Comparison of ENCODE assay signal across 18 cellular contexts in genomic region chr6:144330017-144330416, GRCh38. TPM values are rescaled to one million over a fixed set of nuclear protein-coding genes. Genes with fewer than 3 reads are reported as not detected.
A peak's percentile ranks its signal among the peaks of the same experiment; 100 is the strongest.
DNase-seq lines count a peak whose midpoint lies in the region; ATAC-seq and TF ChIP-seq lines count a peak whose summit lies in the region.
"Had no signal": no experiment of that assay in that cellular context is flagged by ENCODE, and none has a peak within 500 bp of the region (broad histone marks: within the 10 kb centered on the region; RNA-seq: fewer than 3 reads in every experiment).

No MANE protein-coding gene starts in this region.

- H3K27ac ChIP-seq in C4-2B (peak overlapping the region; percentile 74), HCT116 (ENCODE audit: low read depth, low read length) (no peak overlapping the region), endodermal cell (ENCODE audit: low read depth, low read length) (no peak overlapping the region), neural cell (ENCODE audit: low read length) (no peak overlapping the region)
- H3K27ac ChIP-seq in effector memory CD4-positive, alpha-beta T cell (ENCODE audit: insufficient read depth, low read length, poor library complexity, severe bottlenecking): no peak overlapping the region
- H3K27ac ChIP-seq: RWPE1 had no signal

- H4K20me1 ChIP-seq in HCT116 (ENCODE audit: insufficient read depth): no peaks in the 10 kb centered on the region
- H4K20me1 ChIP-seq in neural cell (ENCODE audit: insufficient read depth): no peaks in the 10 kb centered on the region

- H3K27me3 ChIP-seq in HCT116 (ENCODE audit: insufficient read depth, low read length) (no peaks in the 10 kb centered on the region), endodermal cell (ENCODE audit: control insufficient read depth, insufficient read depth, low read length, poor library complexity, severe bottlenecking) (no peaks in the 10 kb centered on the region), neural cell (ENCODE audit: insufficient read depth, low read depth, low read length) (no peaks in the 10 kb centered on the region), H7 (ENCODE audit: control insufficient read depth, insufficient read depth, low read length) (no peaks in the 10 kb centered on the region)
- no peaks in the 10 kb centered on the region for H3K27me3 ChIP-seq in effector memory CD4-positive, alpha-beta T cell (replicated peaks; ENCODE audit: control insufficient read depth, insufficient read depth, low read length, poor library complexity, severe bottlenecking)
- H3K27me3 ChIP-seq: tibial artery had no signal

- H3K36me3 Mint-ChIP-seq in endodermal cell (ENCODE audit: low read depth): peaks cover 3% of the 10 kb centered on the region
- H3K36me3 Mint-ChIP-seq: IgD-negative memory B cell had no signal

- no peak for TF ChIP-seq POLR2A in HCT116 (IDR thresholded peaks at IDR 0.05; ENCODE audit: borderline replicate concordance, extremely low read depth, insufficient read depth, insufficient read length)

- H3K36me3 ChIP-seq in HCT116 (ENCODE audit: control insufficient read depth in 1 of 2, insufficient read depth in 2 of 2, low read length in 2 of 2) (no peaks in the 10 kb centered on the region), endodermal cell (ENCODE audit: control insufficient read depth, insufficient read depth, low read length) (no peaks in the 10 kb centered on the region), neural cell (ENCODE audit: insufficient read depth, low read length) (no peaks in the 10 kb centered on the region), H7 (replicated peaks; ENCODE audit: control insufficient read depth, insufficient read depth, low read length) (no peaks in the 10 kb centered on the region)
- no peaks in the 10 kb centered on the region for H3K36me3 ChIP-seq in effector memory CD4-positive, alpha-beta T cell (ENCODE audit: control insufficient read depth, insufficient read depth, low read length)
- H3K36me3 ChIP-seq: HAP-1, tibial artery had no signal

- TF ChIP-seq RAD21 in HCT116 (IDR thresholded peaks at IDR 0.05; ENCODE audit: low read depth) (no peak), neural cell (conservative IDR thresholded peaks at IDR 0.05) (no peak)

- H3K4me2 ChIP-seq in HCT116 (ENCODE audit: low read length) (peak overlapping the region; percentile 72), neural cell (ENCODE audit: low read length) (no peak overlapping the region)

- H3K4me3 ChIP-seq in HCT116 (replicated peaks in 1 of 2; ENCODE audit: low read depth in 1 of 2, low read length in 2 of 2) (peak overlapping the region in 1 of 2 experiments; percentile 45; a peak in 1 of 4 replicates), endodermal cell (ENCODE audit: low read length) (peak overlapping the region; percentile 65), neural cell (ENCODE audit: low read length) (no peak overlapping the region), H7 (ENCODE audit: insufficient read depth, low read depth, low read length) (no peak overlapping the region)
- no peak overlapping the region for H3K4me3 ChIP-seq in effector memory CD4-positive, alpha-beta T cell (ENCODE audit: insufficient read depth, low read depth, low read length, poor library complexity, severe bottlenecking)
- H3K4me3 ChIP-seq: HAP-1, tibial artery had no signal

- CTCF ChIA-PET in HCT116 (lab: Charles Lee): no interaction called here

- H3K4me3 Mint-ChIP-seq in endodermal cell: peak overlapping the region; percentile 55
- H3K4me3 Mint-ChIP-seq: IgD-negative memory B cell; T-helper 2 cell treated with Interferon-gamma antibody and Interleukin-4, amounts not matched to agents 5 μg/mL and 100 μg/mL, for 36 hours had no signal

- POLR2A ChIA-PET in HCT116 (lab: Charles Lee): no interaction called here

- peak overlapping the region; percentile 99 for H3K27ac Mint-ChIP-seq in endodermal cell
- H3K27ac Mint-ChIP-seq: T-helper 2 cell treated with Interferon-gamma antibody and Interleukin-4, amounts not matched to agents 5 μg/mL and 100 μg/mL, for 36 hours had no signal

- no peak for TF ChIP-seq EP300 in neural cell (conservative IDR thresholded peaks at IDR 0.05; ENCODE audit: poor library complexity, severe bottlenecking)

- peaks cover 10% of the 10 kb centered on the region for H3K27me3 Mint-ChIP-seq in endodermal cell (ENCODE audit: insufficient read depth)
- H3K27me3 Mint-ChIP-seq: IgD-negative memory B cell had no signal

- H3K9ac ChIP-seq in HCT116 (ENCODE audit: low read length) (no peak overlapping the region), endodermal cell (ENCODE audit: extremely low read depth, low read length, poor library complexity, severe bottlenecking) (peak overlapping the region; percentile 64), neural cell (ENCODE audit: low read length) (no peak overlapping the region)

- RAD21 ChIA-PET in HCT116 (lab: Charles Lee; ENCODE audit: low non-redundant PET in 1 of 2, low total read pairs in 2 of 2, uncharacterized antibody in 2 of 2, unreplicated experiment in 2 of 2): no interaction called here

- intact Hi-C loops in HCT116 (cut with micrococcal nuclease): no loop called here

- H3K9me2 ChIP-seq in HCT116 (ENCODE audit: insufficient read depth) (no peaks in the 10 kb centered on the region), neural cell (ENCODE audit: insufficient read depth, low read length) (no peaks in the 10 kb centered on the region)

- no TSS peak for BruUV-seq in HCT116 (replicated peaks; lab: Mats Ljungman, UMichigan)

- no peaks in the 10 kb centered on the region for H3F3A ChIP-seq in neural cell (ENCODE audit: insufficient read depth, low read length, poor library complexity, severe bottlenecking)

- no peaks in the 10 kb centered on the region for H3K9me3 ChIP-seq in HCT116 (ENCODE audit: control insufficient read depth in 1 of 2, insufficient read depth in 1 of 2, low read depth in 1 of 2, low read length in 2 of 2)
- H3K9me3 ChIP-seq in endodermal cell (ENCODE audit: control insufficient read depth, low read length): peaks cover 3% of the 10 kb centered on the region
- H3K9me3 ChIP-seq in neural cell (ENCODE audit: low read length): no peaks in the 10 kb centered on the region
- no peaks in the 10 kb centered on the region for H3K9me3 ChIP-seq in effector memory CD4-positive, alpha-beta T cell (ENCODE audit: control insufficient read depth, low read length)
- H3K9me3 ChIP-seq: HAP-1, tibial artery had no signal

- DNase-seq in HCT116 (ENCODE audit: low read depth, low spot score) (no peak), endodermal cell (peak; percentile 53), HT-29 (ENCODE audit: low spot score) (no peak), H7 (no peak)
- no peak for DNase-seq in effector memory CD4-positive, alpha-beta T cell
- DNase-seq: activated CD4-positive, alpha-beta T cell treated with anti-CD3 and anti-CD28 coated beads for 4 hours; activated T-cell treated with anti-CD3 and anti-CD28 coated beads, Interleukin-2, amount 50 U/mL, for 1 hour; NCI-H1092; NCI-H2107; retina; tibial artery had no signal

- peak; percentile 27; the same call in 1 of the 2 replicates for ATAC-seq in HCT116
- ATAC-seq in GM21825 (IDR thresholded peaks at IDR 0.05; ENCODE audit: unreplicated experiment): no peak

- TF ChIP-seq CTCF in C4-2B (conservative IDR thresholded peaks at IDR 0.05) (no peak), HCT116 (IDR thresholded peaks at IDR 0.05 in 2 of 3, conservative IDR thresholded peaks at IDR 0.05 in 1 of 3; ENCODE audit: borderline replicate concordance in 1 of 3, insufficient read depth in 1 of 3, low read depth in 2 of 3, low read length in 2 of 3) (no peak), endodermal cell (conservative IDR thresholded peaks at IDR 0.05) (no peak), neural cell (IDR thresholded peaks at IDR 0.05; ENCODE audit: poor library complexity, severe bottlenecking) (no peak)

- H2AFZ ChIP-seq in HCT116 (ENCODE audit: low read depth, low read length, poor library complexity, severe bottlenecking) (no peak overlapping the region), neural cell (ENCODE audit: low read depth, low read length) (peak overlapping the region; percentile 9)

- H3K79me2 ChIP-seq in HCT116 (ENCODE audit: insufficient read depth, low read length) (no peaks in the 10 kb centered on the region), neural cell (replicated peaks; ENCODE audit: insufficient read depth, low read length) (no peaks in the 10 kb centered on the region)

- H3K4me1 Mint-ChIP-seq in endodermal cell: peaks cover 46% of the 10 kb centered on the region

- H3K9me3 Mint-ChIP-seq in endodermal cell: peaks cover 3% of the 10 kb centered on the region
- H3K9me3 Mint-ChIP-seq: IgD-negative memory B cell; T-helper 2 cell treated with Interferon-gamma antibody and Interleukin-4, amounts not matched to agents 5 μg/mL and 100 μg/mL, for 36 hours had no signal

- H3K4me1 ChIP-seq in HCT116 (ENCODE audit: control insufficient read depth in 1 of 2, insufficient read depth in 2 of 2, low read length in 2 of 2) (peaks cover 21 to 29% of the 10 kb centered on the region in 2 experiments), endodermal cell (ENCODE audit: control insufficient read depth, insufficient read depth, low read length) (peaks cover 16% of the 10 kb centered on the region)
- peaks cover 7% of the 10 kb centered on the region for H3K4me1 ChIP-seq in effector memory CD4-positive, alpha-beta T cell (ENCODE audit: control insufficient read depth, insufficient read depth, low read length, poor library complexity, severe bottlenecking)
- H3K4me1 ChIP-seq: HAP-1 had no signal

- 88 to 95% methylated on average over 2 of the region's 2 CpGs for WGBS in endodermal cell (ENCODE audit: insufficient coverage in 1 of 2, insufficient read length in 1 of 2), 2 experiments

TF ChIP-seq in HCT116, 20 proteins besides CTCF, POLR2A, EP300 and RAD21:
- TF ChIP-seq, protein P1, sequence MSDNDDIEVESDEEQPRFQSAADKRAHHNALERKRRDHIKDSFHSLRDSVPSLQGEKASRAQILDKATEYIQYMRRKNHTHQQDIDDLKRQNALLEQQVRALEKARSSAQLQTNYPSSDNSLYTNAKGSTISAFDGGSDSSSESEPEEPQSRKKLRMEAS (IDR thresholded peaks at IDR 0.05): no peak
- no peak for TF ChIP-seq TCF7L2 (IDR thresholded peaks at IDR 0.05; ENCODE audit: borderline replicate concordance, extremely low read depth, insufficient read depth, insufficient read length)

TF ChIP-seq in neural cell, 6 proteins besides CTCF, POLR2A, EP300 and RAD21:
- TF ChIP-seq MXI1 (conservative IDR thresholded peaks at IDR 0.05; ENCODE audit: poor library complexity, severe bottlenecking): no peak
TF ChIP-seq in neural cell: peak in this region for 0.

RNA-seq across cellular contexts. Expression of gene UTRN, which starts 44.9 kb away (rescaled TPM):
- 28.4 TPM for total RNA-seq in HCT116 (2021; ENCODE audit: unreplicated experiment)
- polyA plus RNA-seq in HCT116 (2012): 7.7 and 11.4 TPM in 2 replicates
- 10 to 100 TPM; 67.7 to 79.7 TPM for total RNA-seq in endodermal cell
- polyA plus RNA-seq in endodermal cell (2013, experiment 1 of 2): 40.1 TPM
- polyA plus RNA-seq in endodermal cell (2013, experiment 2 of 2): 44.5 TPM
- polyA plus RNA-seq in neural cell: 5.2 and 9.6 TPM in 2 replicates
- 58.0 and 62.6 TPM in 2 replicates for polyA minus RNA-seq in neural cell
- 23.6 and 25.7 TPM in 2 replicates for total RNA-seq in HT-29 (2014; rRNA removed; shearing (Covaris generic))
- total RNA-seq in H7 (2014; rRNA removed; shearing (Covaris generic)): 13.4 and 24.1 TPM in 2 replicates
